In genomic region chr16:84407588-84408313, GRCh38 we compare ENCODE assay signal across 25 cellular contexts. TPM values are rescaled to one million over a fixed set of nuclear protein-coding genes. Genes with fewer than 3 reads are reported as not detected.
"Had no signal": no experiment of that assay in that cellular context is flagged by ENCODE, and none has a peak within 500 bp of the region (broad histone marks: within the 10 kb centered on the region; RNA-seq: fewer than 3 reads in every experiment).

No MANE protein-coding gene starts in this region.

- H3K27me3 ChIP-seq: colonic mucosa, pancreas, testis had no signal

- DNase-seq: cerebellar nuclear complex; colonic mucosa; dermis blood vessel endothelial cell; endodermal cell; erythroblast; foreskin keratinocyte; hippocampal formation; mesendoderm; naive thymus-derived CD8-positive, alpha-beta T cell; nucleus accumbens; psoas muscle; retina; stimulated activated CD4-positive, alpha-beta T cell treated with anti-CD3 and anti-CD28 coated beads, Interleukin-2, amount 100 ng/mL, for 24 hours; stimulated activated CD4-positive, alpha-beta T cell treated with anti-CD3 and anti-CD28 coated beads, Interleukin-4, amount 100 ng/mL, for 4 hours; stimulated activated naive B cell treated with anti-CD40 and anti-IgM and Interleukin-4, amounts not matched to agents 10 μg/mL and 1 μg/mL and 100 μg/mL, for 72 hours; stimulated activated naive CD8-positive, alpha-beta T cell treated with anti-CD3 and anti-CD28 coated beads, Interleukin-15, amount 100 ng/mL, for 72 hours; testis had no signal

- ATAC-seq: foreskin keratinocyte; naive thymus-derived CD8-positive, alpha-beta T cell; pancreas; psoas muscle; sciatic nerve; stimulated activated naive B cell treated with anti-CD40 and anti-IgM and Interleukin-4, amounts not matched to agents 10 μg/mL and 1 μg/mL and 100 μg/mL, for 72 hours; stimulated activated naive CD8-positive, alpha-beta T cell treated with anti-CD3 and anti-CD28 coated beads, Interleukin-15, amount 100 ng/mL, for 72 hours had no signal

- H3K4me3 ChIP-seq: colonic mucosa, pancreas, psoas muscle, skin epidermis, testis, tibial nerve had no signal

- H3K4me1 Mint-ChIP-seq: endodermal cell; stimulated activated naive B cell treated with anti-CD40 and anti-IgM and Interleukin-4, amounts not matched to agents 10 μg/mL and 1 μg/mL and 100 μg/mL, for 72 hours; stimulated activated naive CD8-positive, alpha-beta T cell treated with anti-CD3 and anti-CD28 coated beads, Interleukin-15, amount 100 ng/mL, for 72 hours had no signal

- H3K36me3 ChIP-seq: colonic mucosa, pancreas, tibial nerve had no signal

- H3K9me3 ChIP-seq: colonic mucosa, pancreas, psoas muscle, testis, tibial nerve had no signal

- H3K4me3 Mint-ChIP-seq: endodermal cell; naive thymus-derived CD8-positive, alpha-beta T cell; neural crest cell; stimulated activated naive B cell treated with anti-CD40 and anti-IgM and Interleukin-4, amounts not matched to agents 10 μg/mL and 1 μg/mL and 100 μg/mL, for 72 hours; stimulated activated naive CD8-positive, alpha-beta T cell treated with anti-CD3 and anti-CD28 coated beads, Interleukin-15, amount 100 ng/mL, for 72 hours had no signal

- H3K27ac Mint-ChIP-seq: endodermal cell; stimulated activated naive B cell treated with anti-CD40 and anti-IgM and Interleukin-4, amounts not matched to agents 10 μg/mL and 1 μg/mL and 100 μg/mL, for 72 hours; stimulated activated naive CD8-positive, alpha-beta T cell treated with anti-CD3 and anti-CD28 coated beads, Interleukin-15, amount 100 ng/mL, for 72 hours had no signal

- H3K27ac ChIP-seq: colonic mucosa, foreskin keratinocyte, pancreas, psoas muscle, skin epidermis, testis, tibial nerve had no signal

- H3K4me1 ChIP-seq: colonic mucosa, foreskin keratinocyte, pancreas, psoas muscle, testis had no signal

- H3K36me3 Mint-ChIP-seq: naive thymus-derived CD8-positive, alpha-beta T cell; stimulated activated naive B cell treated with anti-CD40 and anti-IgM and Interleukin-4, amounts not matched to agents 10 μg/mL and 1 μg/mL and 100 μg/mL, for 72 hours had no signal

- H3K9me3 Mint-ChIP-seq: endodermal cell; neural crest cell; stimulated activated naive B cell treated with anti-CD40 and anti-IgM and Interleukin-4, amounts not matched to agents 10 μg/mL and 1 μg/mL and 100 μg/mL, for 72 hours; stimulated activated naive CD8-positive, alpha-beta T cell treated with anti-CD3 and anti-CD28 coated beads, Interleukin-15, amount 100 ng/mL, for 72 hours had no signal

RNA-seq across cellular contexts. Expression of gene ATP2C2, which starts 39.4 kb away (rescaled TPM):
- total RNA-seq: dermis blood vessel endothelial cell; endothelial cell of umbilical vein; mononuclear cell; naive thymus-derived CD8-positive, alpha-beta T cell; psoas muscle; subcutaneous adipose tissue; tibial nerve had no signal
- polyA plus RNA-seq: endothelial cell of umbilical vein; naive thymus-derived CD8-positive, alpha-beta T cell had no signal
